Comparison of ENCODE assay signal across 8 cellular contexts in the genomic region with DNA sequence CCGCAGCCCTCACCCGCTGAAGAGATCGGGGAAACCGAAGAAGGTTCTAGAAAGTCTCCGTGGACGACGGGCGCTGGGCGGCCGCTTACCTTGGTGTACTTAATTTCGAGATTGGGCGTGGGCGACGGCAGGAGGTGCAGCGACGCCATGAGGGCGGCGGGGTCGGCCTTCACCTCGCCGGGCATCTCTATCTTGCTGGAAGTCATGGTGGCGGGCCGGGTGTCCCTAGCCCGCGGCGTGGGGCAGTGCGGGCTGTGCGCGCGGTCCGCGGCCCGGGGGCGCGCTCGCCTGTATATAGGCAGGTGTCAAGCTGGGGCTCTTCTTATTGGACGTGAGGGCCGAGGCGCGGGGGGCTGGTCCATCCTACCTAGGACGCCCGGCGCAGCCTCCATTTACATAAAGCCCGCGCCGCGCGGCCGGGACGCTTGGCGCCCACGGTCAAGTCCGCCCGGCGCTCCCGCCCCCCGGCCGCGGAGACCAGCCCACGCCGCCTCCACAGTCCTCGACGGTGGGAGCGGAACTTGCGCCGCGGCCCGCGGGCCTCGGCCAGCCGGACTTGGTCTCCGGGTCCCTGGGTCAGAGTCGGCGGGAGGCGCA. TPM values are rescaled to one million over a fixed set of nuclear protein-coding genes. Genes with fewer than 3 reads are reported as not detected.
DNase-seq lines count a peak whose midpoint lies in the region; ATAC-seq and TF ChIP-seq lines count a peak whose summit lies in the region.

A gene (minus strand): TSS at position 267 of the 597 bp plus-strand sequence. CDS start 61 bp downstream, at position 206.

- no peak within 1 kb of the TSS for H3K27ac ChIP-seq in liver (ENCODE audit: low read depth in 1 of 2, low read length in 2 of 2)

- H3K27me3 ChIP-seq in liver (ENCODE audit: control insufficient read depth in 4 of 4, insufficient read depth in 4 of 4, low read length in 3 of 4), result peaks cover 0 to 11% (median 6%) of the 10 kb centered on the region in 4 donors

- H3K9ac ChIP-seq in liver (ENCODE audit: low read depth in 1 of 2, low read length in 2 of 2), result no peak within 1 kb of the TSS

- ATAC-seq in central memory CD8-positive, alpha-beta T cell (replicated peaks; ENCODE audit: extremely low read depth, poor library complexity, severe bottlenecking), result no peak
- ATAC-seq in stimulated activated naive B cell treated with anti-CD40 and anti-IgM and Interleukin-4, amounts not matched to agents 10 μg/mL and 1 μg/mL and 100 μg/mL, for 72 hours (replicated peaks), result peak in 1 of 2 donors; percentile 21
- ATAC-seq in GM19395 (IDR thresholded peaks at IDR 0.05; ENCODE audit: unreplicated experiment) (no peak), GM18520 (IDR thresholded peaks at IDR 0.05; ENCODE audit: unreplicated experiment) (no peak)

- peaks cover 71% of the 10 kb centered on the region for H3K27me3 Mint-ChIP-seq in activated CD4-positive, alpha-beta T cell treated with anti-CD3 and anti-CD28 coated beads, Interleukin-2, amount 10 ng/mL, durations not matched to agents 24 days and 14 days
- H3K27me3 Mint-ChIP-seq in central memory CD8-positive, alpha-beta T cell, result peaks cover 75% of the 10 kb centered on the region
- H3K27me3 Mint-ChIP-seq in stimulated activated naive B cell treated with anti-CD40 and anti-IgM and Interleukin-4, amounts not matched to agents 10 μg/mL and 1 μg/mL and 100 μg/mL, for 72 hours, result peaks cover 45 to 70% of the 10 kb centered on the region in 2 donors

- peaks cover 6% of the 10 kb centered on the region for H3K9me3 Mint-ChIP-seq in activated CD4-positive, alpha-beta T cell treated with anti-CD3 and anti-CD28 coated beads, Interleukin-2, amount 10 ng/mL, durations not matched to agents 24 days and 14 days
- no peaks in the 10 kb centered on the region for H3K9me3 Mint-ChIP-seq in central memory CD8-positive, alpha-beta T cell
- no peaks in the 10 kb centered on the region for H3K9me3 Mint-ChIP-seq in stimulated activated naive B cell treated with anti-CD40 and anti-IgM and Interleukin-4, amounts not matched to agents 10 μg/mL and 1 μg/mL and 100 μg/mL, for 72 hours

- H3K4me3 ChIP-seq in liver (ENCODE audit: low read depth in 1 of 3, low read length in 3 of 3), result peak within 1 kb of the TSS; percentile 15 to 58 (median 27)

- intact Hi-C loops in activated CD4-positive, alpha-beta T cell treated with anti-CD3 and anti-CD28 coated beads, Interleukin-2, amount 10 ng/mL, durations not matched to agents 24 days and 14 days (cut with micrococcal nuclease), result loop anchor here (10.0 kb wide), 2 partner anchors 311 to 501 kb away; no protein-coding TSS in a partner anchor

- peaks cover 0 to 3% (median under 1%) of the 10 kb centered on the region in 4 donors for H3K9me3 ChIP-seq in liver (ENCODE audit: control insufficient read depth in 4 of 4, low read length in 3 of 4)

- TF ChIP-seq CTCF in liver (IDR thresholded peaks at IDR 0.05; ENCODE audit: low read depth, low read length, missing input control), result no peak

- H3K27ac Mint-ChIP-seq in activated CD4-positive, alpha-beta T cell treated with anti-CD3 and anti-CD28 coated beads, Interleukin-2, amount 10 ng/mL, durations not matched to agents 24 days and 14 days, result no peak within 1 kb of the TSS
- H3K27ac Mint-ChIP-seq in central memory CD8-positive, alpha-beta T cell (ENCODE audit: low read depth), result no peak within 1 kb of the TSS
- no peak within 1 kb of the TSS for H3K27ac Mint-ChIP-seq in stimulated activated naive B cell treated with anti-CD40 and anti-IgM and Interleukin-4, amounts not matched to agents 10 μg/mL and 1 μg/mL and 100 μg/mL, for 72 hours

- no peak for DNase-seq in activated CD4-positive, alpha-beta T cell treated with anti-CD3 and anti-CD28 coated beads, Interleukin-2, amount 10 ng/mL, durations not matched to agents 24 days and 14 days
- DNase-seq in activated CD4-positive, alpha-beta T cell treated with anti-CD3 and anti-CD28 coated beads, Interleukin-2, amount 50 U/mL, for 4 hours, result no peak
- no peak for DNase-seq in central memory CD8-positive, alpha-beta T cell (ENCODE audit: low spot score in 2 of 2)
- no peak for DNase-seq in stimulated activated naive B cell treated with anti-CD40 and anti-IgM and Interleukin-4, amounts not matched to agents 10 μg/mL and 1 μg/mL and 100 μg/mL, for 72 hours
- DNase-seq in T1000 (lab: John Stamatoyannopoulos, UW), result no peak

- no peaks in the 10 kb centered on the region for H3K36me3 ChIP-seq in liver (ENCODE audit: control insufficient read depth in 4 of 4, insufficient read depth in 3 of 4, low read depth in 1 of 4, low read length in 3 of 4)

- no peaks in the 10 kb centered on the region for H3K36me3 Mint-ChIP-seq in activated CD4-positive, alpha-beta T cell treated with anti-CD3 and anti-CD28 coated beads, Interleukin-2, amount 10 ng/mL, durations not matched to agents 24 days and 14 days (ENCODE audit: low read depth)
- peaks cover 2% of the 10 kb centered on the region for H3K36me3 Mint-ChIP-seq in central memory CD8-positive, alpha-beta T cell (ENCODE audit: insufficient read depth)
- H3K36me3 Mint-ChIP-seq in stimulated activated naive B cell treated with anti-CD40 and anti-IgM and Interleukin-4, amounts not matched to agents 10 μg/mL and 1 μg/mL and 100 μg/mL, for 72 hours, result no peaks in the 10 kb centered on the region

- H3K4me1 Mint-ChIP-seq in activated CD4-positive, alpha-beta T cell treated with anti-CD3 and anti-CD28 coated beads, Interleukin-2, amount 10 ng/mL, durations not matched to agents 24 days and 14 days, result peaks cover 4% of the 10 kb centered on the region
- peaks cover 7% of the 10 kb centered on the region for H3K4me1 Mint-ChIP-seq in central memory CD8-positive, alpha-beta T cell
- H3K4me1 Mint-ChIP-seq in stimulated activated naive B cell treated with anti-CD40 and anti-IgM and Interleukin-4, amounts not matched to agents 10 μg/mL and 1 μg/mL and 100 μg/mL, for 72 hours, result peaks cover 9 to 12% of the 10 kb centered on the region in 2 donors

- 7% methylated on average over 75 of the region's 75 CpGs for WGBS in liver

- H3K4me1 ChIP-seq in liver (ENCODE audit: control insufficient read depth in 4 of 4, insufficient read depth in 4 of 4, low read length in 3 of 4), result peaks cover 3 to 13% (median 9%) of the 10 kb centered on the region in 4 donors

- TF ChIP-seq RAD21 in liver (IDR thresholded peaks at IDR 0.05), result no peak

- H3K4me3 Mint-ChIP-seq in activated CD4-positive, alpha-beta T cell treated with anti-CD3 and anti-CD28 coated beads, Interleukin-2, amount 10 ng/mL, durations not matched to agents 24 days and 14 days, result peak within 1 kb of the TSS; percentile 49
- H3K4me3 Mint-ChIP-seq in central memory CD8-positive, alpha-beta T cell, result peak within 1 kb of the TSS; percentile 65
- peak within 1 kb of the TSS; percentile 30 to 64 for H3K4me3 Mint-ChIP-seq in stimulated activated naive B cell treated with anti-CD40 and anti-IgM and Interleukin-4, amounts not matched to agents 10 μg/mL and 1 μg/mL and 100 μg/mL, for 72 hours

TF ChIP-seq in liver, 16 proteins besides CTCF, POLR2A, EP300 and RAD21 (continues in another document):
- no peak for TF ChIP-seq SP1 (IDR thresholded peaks at IDR 0.05)
- TF ChIP-seq EGR1 (IDR thresholded peaks at IDR 0.05; ENCODE audit: low read depth in 2 of 2), result no peak
- TF ChIP-seq HNF4A (conservative IDR thresholded peaks at IDR 0.05), result no peak
- TF ChIP-seq, protein P1, sequence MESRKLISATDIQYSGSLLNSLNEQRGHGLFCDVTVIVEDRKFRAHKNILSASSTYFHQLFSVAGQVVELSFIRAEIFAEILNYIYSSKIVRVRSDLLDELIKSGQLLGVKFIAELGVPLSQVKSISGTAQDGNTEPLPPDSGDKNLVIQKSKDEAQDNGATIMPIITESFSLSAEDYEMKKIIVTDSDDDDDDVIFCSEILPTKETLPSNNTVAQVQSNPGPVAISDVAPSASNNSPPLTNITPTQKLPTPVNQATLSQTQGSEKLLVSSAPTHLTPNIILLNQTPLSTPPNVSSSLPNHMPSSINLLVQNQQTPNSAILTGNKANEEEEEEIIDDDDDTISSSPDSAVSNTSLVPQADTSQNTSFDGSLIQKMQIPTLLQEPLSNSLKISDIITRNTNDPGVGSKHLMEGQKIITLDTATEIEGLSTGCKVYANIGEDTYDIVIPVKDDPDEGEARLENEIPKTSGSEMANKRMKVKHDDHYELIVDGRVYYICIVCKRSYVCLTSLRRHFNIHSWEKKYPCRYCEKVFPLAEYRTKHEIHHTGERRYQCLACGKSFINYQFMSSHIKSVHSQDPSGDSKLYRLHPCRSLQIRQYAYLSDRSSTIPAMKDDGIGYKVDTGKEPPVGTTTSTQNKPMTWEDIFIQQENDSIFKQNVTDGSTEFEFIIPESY (IDR thresholded peaks at IDR 0.05), result no peak
- TF ChIP-seq FOXA1 (IDR thresholded peaks at IDR 0.05), result no peak
- TF ChIP-seq, protein P2, sequence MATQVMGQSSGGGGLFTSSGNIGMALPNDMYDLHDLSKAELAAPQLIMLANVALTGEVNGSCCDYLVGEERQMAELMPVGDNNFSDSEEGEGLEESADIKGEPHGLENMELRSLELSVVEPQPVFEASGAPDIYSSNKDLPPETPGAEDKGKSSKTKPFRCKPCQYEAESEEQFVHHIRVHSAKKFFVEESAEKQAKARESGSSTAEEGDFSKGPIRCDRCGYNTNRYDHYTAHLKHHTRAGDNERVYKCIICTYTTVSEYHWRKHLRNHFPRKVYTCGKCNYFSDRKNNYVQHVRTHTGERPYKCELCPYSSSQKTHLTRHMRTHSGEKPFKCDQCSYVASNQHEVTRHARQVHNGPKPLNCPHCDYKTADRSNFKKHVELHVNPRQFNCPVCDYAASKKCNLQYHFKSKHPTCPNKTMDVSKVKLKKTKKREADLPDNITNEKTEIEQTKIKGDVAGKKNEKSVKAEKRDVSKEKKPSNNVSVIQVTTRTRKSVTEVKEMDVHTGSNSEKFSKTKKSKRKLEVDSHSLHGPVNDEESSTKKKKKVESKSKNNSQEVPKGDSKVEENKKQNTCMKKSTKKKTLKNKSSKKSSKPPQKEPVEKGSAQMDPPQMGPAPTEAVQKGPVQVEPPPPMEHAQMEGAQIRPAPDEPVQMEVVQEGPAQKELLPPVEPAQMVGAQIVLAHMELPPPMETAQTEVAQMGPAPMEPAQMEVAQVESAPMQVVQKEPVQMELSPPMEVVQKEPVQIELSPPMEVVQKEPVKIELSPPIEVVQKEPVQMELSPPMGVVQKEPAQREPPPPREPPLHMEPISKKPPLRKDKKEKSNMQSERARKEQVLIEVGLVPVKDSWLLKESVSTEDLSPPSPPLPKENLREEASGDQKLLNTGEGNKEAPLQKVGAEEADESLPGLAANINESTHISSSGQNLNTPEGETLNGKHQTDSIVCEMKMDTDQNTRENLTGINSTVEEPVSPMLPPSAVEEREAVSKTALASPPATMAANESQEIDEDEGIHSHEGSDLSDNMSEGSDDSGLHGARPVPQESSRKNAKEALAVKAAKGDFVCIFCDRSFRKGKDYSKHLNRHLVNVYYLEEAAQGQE (IDR thresholded peaks at IDR 0.05), result no peak
- no peak for TF ChIP-seq HNF4G (IDR thresholded peaks at IDR 0.05)
- TF ChIP-seq FOXA2 (IDR thresholded peaks at IDR 0.05), result no peak
- TF ChIP-seq GABPA (IDR thresholded peaks at IDR 0.05 in 1 of 2, conservative IDR thresholded peaks at IDR 0.05 in 1 of 2), result no peak
- no peak for TF ChIP-seq TAF1 (conservative IDR thresholded peaks at IDR 0.05)

RNA-seq across cellular contexts. Expression of the gene that starts here (rescaled TPM):
- total RNA-seq in activated CD4-positive, alpha-beta T cell treated with anti-CD3 and anti-CD28 coated beads, Interleukin-2, amount 10 ng/mL, durations not matched to agents 24 days and 14 days, result 0.37 and 0.57 TPM in 2 replicates
- 10 to 100 TPM in 1 of 2 donors, 1 to 10 TPM in 1; 1.2 to 22.7 TPM for total RNA-seq in liver
- polyA plus RNA-seq in liver, result 10 to 100 TPM; 13.4 to 14.5 TPM
